8 cellular contexts compared by ENCODE assay signal in genomic region chr3:53347261-53348064, GRCh38. TPM values are rescaled to one million over a fixed set of nuclear protein-coding genes. Genes with fewer than 3 reads are reported as not detected.
A peak's percentile ranks its signal among the peaks of the same experiment; 100 is the strongest.
DNase-seq lines count a peak whose midpoint lies in the region; ATAC-seq and TF ChIP-seq lines count a peak whose summit lies in the region.

DCP1A (minus strand) TSS chr3:53347543; CDS start chr3:53347517, 26 bp downstream.

- intact Hi-C loops in testis (cut with DNase I; ENCODE audit: low total_unique reads), result no loop called here

- H3K4me1 ChIP-seq in testis, result peaks cover 12% of the 10 kb centered on the region

- no peak for TF ChIP-seq CTCF in GM06990 (IDR thresholded peaks at IDR 0.05; ENCODE audit: insufficient read depth, low read length, poor library complexity, severe bottlenecking)
- no peak for TF ChIP-seq CTCF in HFFc6 (IDR thresholded peaks at IDR 0.05)
- no peak for TF ChIP-seq CTCF in NB4 (IDR thresholded peaks at IDR 0.05; ENCODE audit: low read depth, low read length)
- no peak for TF ChIP-seq CTCF in omental fat pad (IDR thresholded peaks at IDR 0.05)
- TF ChIP-seq CTCF in testis (IDR thresholded peaks at IDR 0.05), result peak in 2 of 3 experiments; percentile 1 to 30

- H3K4me1 Mint-ChIP-seq in HFFc6 (ENCODE audit: low read depth), result peaks cover 49% of the 10 kb centered on the region
- H3K4me1 Mint-ChIP-seq in activated naive CD4-positive, alpha-beta T cell treated with anti-CD3 and anti-CD28 coated beads, Interleukin-2, amount 50 U/mL, for 24 hours, result peaks cover 42% of the 10 kb centered on the region

- DNase-seq in GM06990 (ENCODE audit: extremely low read depth, insufficient read length) (peak; percentile 99), HFFc6 (peak; percentile 93), NB4 (ENCODE audit: low read depth) (peak; percentile 97), glomerular endothelial cell (ENCODE audit: extremely low read depth, low read depth, low spot score) (peak; percentile 78), omental fat pad (ENCODE audit: low spot score) (peak; percentile 78), testis (peak; percentile 96)

- no peaks in the 10 kb centered on the region for H3K9me3 ChIP-seq in testis

- WGBS in testis, 2 donors, result 0% methylated on average over 47 to 61 of the region's 61 CpGs

- H3K36me3 Mint-ChIP-seq in HFFc6 (ENCODE audit: low read depth), result peaks cover 22% of the 10 kb centered on the region
- H3K36me3 Mint-ChIP-seq in activated naive CD4-positive, alpha-beta T cell treated with anti-CD3 and anti-CD28 coated beads, Interleukin-2, amount 50 U/mL, for 24 hours, result peaks cover 7% of the 10 kb centered on the region

- peak within 1 kb of the TSS; percentile 98 for H3K27ac Mint-ChIP-seq in HFFc6
- H3K27ac Mint-ChIP-seq in activated naive CD4-positive, alpha-beta T cell treated with anti-CD3 and anti-CD28 coated beads, Interleukin-2, amount 50 U/mL, for 24 hours, result peak within 1 kb of the TSS; percentile 99

- H3K27me3 Mint-ChIP-seq in HFFc6 (ENCODE audit: insufficient read depth), result no peaks in the 10 kb centered on the region
- H3K27me3 Mint-ChIP-seq in activated naive CD4-positive, alpha-beta T cell treated with anti-CD3 and anti-CD28 coated beads, Interleukin-2, amount 50 U/mL, for 24 hours, result no peaks in the 10 kb centered on the region

- H3K36me3 ChIP-seq in GM06990 (ENCODE audit: control insufficient read depth, insufficient read depth, low read length) (no peaks in the 10 kb centered on the region), testis (ENCODE audit: low read depth, missing control alignments) (no peaks in the 10 kb centered on the region)

- H3K4me3 ChIP-seq in GM06990 (replicated peaks; ENCODE audit: low read depth, low read length), result peak within 1 kb of the TSS; percentile 95
- peak within 1 kb of the TSS; percentile 90 for H3K4me3 ChIP-seq in NB4 (ENCODE audit: low read depth, low read length)
- H3K4me3 ChIP-seq in testis, result peak within 1 kb of the TSS; percentile 81 to 94

- H3K4me3 Mint-ChIP-seq in HFFc6, result peak within 1 kb of the TSS; percentile 95
- H3K4me3 Mint-ChIP-seq in activated naive CD4-positive, alpha-beta T cell treated with anti-CD3 and anti-CD28 coated beads, Interleukin-2, amount 50 U/mL, for 24 hours, result peak within 1 kb of the TSS; percentile 98

- H3K27me3 ChIP-seq in GM06990 (replicated peaks; ENCODE audit: control insufficient read depth, insufficient read depth, low read length) (no peaks in the 10 kb centered on the region), testis (no peaks in the 10 kb centered on the region)

- no peaks in the 10 kb centered on the region for H3K9me3 Mint-ChIP-seq in HFFc6
- no peaks in the 10 kb centered on the region for H3K9me3 Mint-ChIP-seq in activated naive CD4-positive, alpha-beta T cell treated with anti-CD3 and anti-CD28 coated beads, Interleukin-2, amount 50 U/mL, for 24 hours

- peak; percentile 96 for TF ChIP-seq POLR2A in NB4 (IDR thresholded peaks at IDR 0.05; ENCODE audit: extremely low read depth, insufficient read length)
- peak; percentile 76 for TF ChIP-seq POLR2A in testis (IDR thresholded peaks at IDR 0.05)

- peak within 1 kb of the TSS; percentile 90 to 96 for H3K27ac ChIP-seq in testis

- ATAC-seq in SK-N-SH treated with all-trans-retinoic acid at 6 μM for 48 hours (peak; percentile 97), omental fat pad (ENCODE audit: low FRiP score) (peak; percentile 99)

TF ChIP-seq in SK-N-SH treated with all-trans-retinoic acid at 6 μM for 48 hours, 23 proteins besides CTCF, POLR2A, EP300 and RAD21:
- TF ChIP-seq ZC3H10 (CRISPR knock-in tag; IDR thresholded peaks at IDR 0.05), result no peak
- TF ChIP-seq ZNF565 (CRISPR knock-in tag; conservative IDR thresholded peaks at IDR 0.05; ENCODE audit: low read depth), result peak; percentile 51; the same call in 1 of the 2 replicates
- no peak for TF ChIP-seq RARB (CRISPR knock-in tag; IDR thresholded peaks at IDR 0.05)
- TF ChIP-seq TSHZ2 (CRISPR knock-in tag; IDR thresholded peaks at IDR 0.05), result peak; percentile 85
- TF ChIP-seq GLIS3 (CRISPR knock-in tag; IDR thresholded peaks at IDR 0.05), result no peak
- TF ChIP-seq SNAI2 (CRISPR knock-in tag; IDR thresholded peaks at IDR 0.05), result no peak
- no peak for TF ChIP-seq ESRRG (CRISPR knock-in tag; IDR thresholded peaks at IDR 0.05)
- no peak for TF ChIP-seq CSRNP3 (CRISPR knock-in tag; IDR thresholded peaks at IDR 0.05)
- no peak for TF ChIP-seq ZNF8 (CRISPR knock-in tag; IDR thresholded peaks at IDR 0.05)
- peak; percentile 93 for TF ChIP-seq CSDC2 (CRISPR knock-in tag; IDR thresholded peaks at IDR 0.05)
- TF ChIP-seq ZFP3 (CRISPR knock-in tag; IDR thresholded peaks at IDR 0.05), result peak; percentile 85

RNA-seq across cellular contexts. Expression of gene DCP1A, which starts in this region (rescaled TPM):
- total RNA-seq in HFFc6 (2021; fragmentation: NEBNext Ultra II Directional; extraction: Animal tissue kit (Norgen Biotek cat#: 25700)), result 10 to 100 TPM; 14.9 to 18.8 (median 16.6) TPM
- total RNA-seq in glomerular endothelial cell (14.2 and 18.4 TPM in 2 replicates), omental fat pad (10 to 100 TPM; 18.6 to 30.4 (median 23.4) TPM), testis (10 to 100 TPM; 31.3 to 35.6 TPM)
- 20.9 TPM for polyA plus RNA-seq in testis (ENCODE audit: insufficient read depth, low read depth, low replicate concordance)

Comparison
In these comparisons a context has a peak if more than half of its experiments do, and no peak if none do; other contexts are left out.
1. Peak in every context shown above with its lines: DNase-seq, ATAC-seq, H3K4me3 ChIP-seq and H3K27ac ChIP-seq.
2. CTCF ChIP-seq: peak in testis (2 of 3); none in GM06990 (single experiment), HFFc6 (single experiment), NB4 (single experiment) and omental fat pad (0 of 3).